ENCODE assay signal across 9 cellular contexts in the genomic region with DNA sequence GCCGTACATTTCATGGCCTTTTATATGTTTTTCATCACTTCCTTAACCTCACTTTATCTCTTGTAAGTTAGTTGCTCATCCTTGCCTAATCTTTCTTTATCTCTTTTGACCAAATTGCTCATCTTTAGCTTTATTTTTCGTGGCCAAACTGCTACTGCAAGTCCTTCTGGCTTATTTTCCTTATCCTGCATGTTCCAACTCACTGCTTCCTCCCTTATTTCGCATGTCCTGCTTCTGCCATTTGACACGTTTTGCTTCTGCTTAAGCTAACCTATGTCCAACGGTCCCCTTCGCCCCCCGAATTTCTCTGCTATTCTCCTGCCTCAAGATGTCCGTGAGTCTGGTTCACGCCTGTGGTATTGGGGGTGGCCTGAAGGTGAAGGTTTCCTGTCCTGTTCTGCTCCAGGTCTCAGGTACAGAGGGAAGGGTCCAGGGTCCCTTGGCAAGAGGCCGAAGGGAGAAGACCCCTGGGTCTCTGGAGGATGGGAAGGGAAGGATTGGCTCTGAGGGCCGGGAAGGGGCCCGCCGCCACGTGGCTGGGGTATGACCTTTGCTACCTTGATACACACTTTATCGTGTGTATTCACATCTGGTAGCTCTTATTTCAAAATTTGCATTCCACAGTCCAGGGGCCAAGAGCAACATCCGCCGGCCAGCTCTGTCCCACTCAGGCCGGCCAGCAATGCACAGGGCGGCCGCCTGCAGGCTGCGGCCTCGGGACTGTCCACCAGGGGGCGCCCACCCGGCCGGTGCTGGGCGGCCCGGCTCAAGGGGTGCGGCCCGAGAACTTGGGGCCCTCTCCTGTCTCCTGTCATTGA. TPM values are rescaled to one million over a fixed set of nuclear protein-coding genes. Genes with fewer than 3 reads are reported as not detected.
DNase-seq lines count a peak whose midpoint lies in the region; ATAC-seq and TF ChIP-seq lines count a peak whose summit lies in the region.
"Had no signal": no experiment of that assay in that cellular context is flagged by ENCODE, and none has a peak within 500 bp of the region (broad histone marks: within the 10 kb centered on the region; RNA-seq: fewer than 3 reads in every experiment).

No MANE protein-coding gene starts in this region.

- CTCF ChIA-PET in activated CD8-positive, alpha-beta T cell treated with anti-CD3 and anti-CD28 coated beads, Interleukin-2, amount 10 ng/mL, durations not matched to agents 7 days and 5 days (lab: Charles Lee): interaction anchor here (0.7 to 4.0 kb wide), 20 partner anchors 9 to 380 kb away, joined by 3 to 75 read pairs (median 6); partner anchors contain the start of genes KMT5C, NAT14, ZNF628 and ZNF865

- no peak overlapping the region for H3K4me3 ChIP-seq in MG63

- peak; percentile 89 for ATAC-seq in activated CD8-positive, alpha-beta T cell treated with anti-CD3 and anti-CD28 coated beads, Interleukin-2, amount 10 ng/mL, durations not matched to agents 7 days and 5 days
- ATAC-seq in HG03135 (IDR thresholded peaks at IDR 0.05; ENCODE audit: unreplicated experiment): no peak

- peaks cover 3% of the 10 kb centered on the region; the same call in 1 of the 2 replicates for H3K36me3 ChIP-seq in MG63

- H3K36me3 Mint-ChIP-seq in activated CD8-positive, alpha-beta T cell treated with anti-CD3 and anti-CD28 coated beads, Interleukin-2, amount 10 ng/mL, durations not matched to agents 7 days and 5 days (ENCODE audit: low read depth): no peaks in the 10 kb centered on the region
- no peaks in the 10 kb centered on the region for H3K36me3 Mint-ChIP-seq in endothelial cell (ENCODE audit: low read depth, unreplicated experiment)
- H3K36me3 Mint-ChIP-seq in nephron (ENCODE audit: low read depth): no peaks in the 10 kb centered on the region

- H3K4me1 Mint-ChIP-seq in activated CD8-positive, alpha-beta T cell treated with anti-CD3 and anti-CD28 coated beads, Interleukin-2, amount 10 ng/mL, durations not matched to agents 7 days and 5 days (ENCODE audit: low read depth): peaks cover 3% of the 10 kb centered on the region
- H3K4me1 Mint-ChIP-seq in endothelial cell (ENCODE audit: unreplicated experiment): no peaks in the 10 kb centered on the region
- peaks cover 11% of the 10 kb centered on the region for H3K4me1 Mint-ChIP-seq in nephron

- DNase-seq in NOMO-1 (lab: John Stamatoyannopoulos, UW; ENCODE audit: unreplicated experiment in 2 of 2) (peak; percentile 26 to 28), NOMO-1 treated with dmso at 0.1 percent for 144 hours (lab: John Stamatoyannopoulos, UW; ENCODE audit: unreplicated experiment) (no peak), MG63 (peak; percentile 75), endothelial cell (ENCODE audit: low spot score) (peak; percentile 78), superior temporal gyrus (ENCODE audit: extremely low spot score) (peak; percentile 44)
- peak; percentile 71 for DNase-seq in activated CD8-positive, alpha-beta T cell treated with anti-CD3 and anti-CD28 coated beads, Interleukin-2, amount 10 ng/mL, durations not matched to agents 7 days and 5 days

- no peaks in the 10 kb centered on the region for H3K27me3 Mint-ChIP-seq in activated CD8-positive, alpha-beta T cell treated with anti-CD3 and anti-CD28 coated beads, Interleukin-2, amount 10 ng/mL, durations not matched to agents 7 days and 5 days (ENCODE audit: low read depth)
- H3K27me3 Mint-ChIP-seq in endothelial cell (ENCODE audit: unreplicated experiment) (peaks cover 12% of the 10 kb centered on the region), nephron (ENCODE audit: low read depth) (no peaks in the 10 kb centered on the region)

- TF ChIP-seq CTCF in endothelial cell (IDR thresholded peaks at IDR 0.05; ENCODE audit: unreplicated experiment): peak; percentile 100
- TF ChIP-seq CTCF in nephron (IDR thresholded peaks at IDR 0.05; ENCODE audit: unreplicated experiment in 3 of 3): peak; percentile 98 to 99 (median 98)

- POLR2A ChIA-PET in activated CD8-positive, alpha-beta T cell treated with anti-CD3 and anti-CD28 coated beads, Interleukin-2, amount 10 ng/mL, durations not matched to agents 7 days and 5 days (lab: Charles Lee): interaction anchor here (0.6 to 1.2 kb wide), 2 partner anchors 9 kb away, joined by 3 to 4 read pairs; partner anchors contain the start of gene ZNF628

- H3K9me3 ChIP-seq in MG63: no peaks in the 10 kb centered on the region

- no peak overlapping the region for H3K4me3 Mint-ChIP-seq in activated CD8-positive, alpha-beta T cell treated with anti-CD3 and anti-CD28 coated beads, Interleukin-2, amount 10 ng/mL, durations not matched to agents 7 days and 5 days
- H3K4me3 Mint-ChIP-seq in endothelial cell (ENCODE audit: unreplicated experiment): peak overlapping the region; percentile 70
- H3K4me3 Mint-ChIP-seq in nephron: peak overlapping the region; percentile 8 to 47 (median 27)

- no peak overlapping the region for H3K27ac Mint-ChIP-seq in activated CD8-positive, alpha-beta T cell treated with anti-CD3 and anti-CD28 coated beads, Interleukin-2, amount 10 ng/mL, durations not matched to agents 7 days and 5 days
- H3K27ac Mint-ChIP-seq in endothelial cell (ENCODE audit: unreplicated experiment) (no peak overlapping the region), nephron (peak overlapping the region in 2 of 3 experiments; percentile 43 to 47)

- H3K9me3 Mint-ChIP-seq in activated CD8-positive, alpha-beta T cell treated with anti-CD3 and anti-CD28 coated beads, Interleukin-2, amount 10 ng/mL, durations not matched to agents 7 days and 5 days (ENCODE audit: insufficient read depth): no peaks in the 10 kb centered on the region
- no peaks in the 10 kb centered on the region for H3K9me3 Mint-ChIP-seq in endothelial cell (ENCODE audit: unreplicated experiment)
- H3K9me3 Mint-ChIP-seq in nephron: no peaks in the 10 kb centered on the region

- no peaks in the 10 kb centered on the region for H3K27me3 ChIP-seq in MG63

RNA-seq across cellular contexts. Expression of gene C19orf85, which starts 2.9 kb away (rescaled TPM):
- not detected in 2 replicates for total RNA-seq in MG63 (2014; rRNA removed; shearing (Covaris generic); ENCODE audit: low replicate concordance)
- total RNA-seq in activated CD8-positive, alpha-beta T cell treated with anti-CD3 and anti-CD28 coated beads, Interleukin-2, amount 10 ng/mL, durations not matched to agents 7 days and 5 days: not detected
- total RNA-seq in endothelial cell (ENCODE audit: unreplicated experiment): not detected
- total RNA-seq: frontal cortex had no signal

RNA-seq across cellular contexts. Expression of gene ISOC2, which starts 6.0 kb away (rescaled TPM):
- 149 and 180 TPM in 2 replicates for total RNA-seq in MG63 (2014; rRNA removed; shearing (Covaris generic); ENCODE audit: low replicate concordance)
- 10 to 100 TPM; 31.9 to 32.1 TPM for total RNA-seq in activated CD8-positive, alpha-beta T cell treated with anti-CD3 and anti-CD28 coated beads, Interleukin-2, amount 10 ng/mL, durations not matched to agents 7 days and 5 days
- total RNA-seq in endothelial cell (ENCODE audit: unreplicated experiment): 20.2 TPM

RNA-seq across cellular contexts. Expression of gene ZNF628, which starts 9.0 kb away (rescaled TPM):
- 3.1 and 4.0 TPM in 2 replicates for total RNA-seq in MG63 (2014; rRNA removed; shearing (Covaris generic); ENCODE audit: low replicate concordance)
- 10 to 100 TPM; 10.2 to 11.6 TPM for total RNA-seq in activated CD8-positive, alpha-beta T cell treated with anti-CD3 and anti-CD28 coated beads, Interleukin-2, amount 10 ng/mL, durations not matched to agents 7 days and 5 days
- total RNA-seq in endothelial cell (ENCODE audit: unreplicated experiment): 8.7 TPM

RNA-seq across cellular contexts. Expression of gene NAT14, which starts 17.5 kb away (rescaled TPM):
- 19.7 and 35.1 TPM in 2 replicates for total RNA-seq in MG63 (2014; rRNA removed; shearing (Covaris generic); ENCODE audit: low replicate concordance)
- 10 to 100 TPM; 16.2 to 16.4 TPM for total RNA-seq in activated CD8-positive, alpha-beta T cell treated with anti-CD3 and anti-CD28 coated beads, Interleukin-2, amount 10 ng/mL, durations not matched to agents 7 days and 5 days
- total RNA-seq in endothelial cell (ENCODE audit: unreplicated experiment): 37.7 TPM

RNA-seq across cellular contexts. Expression of gene SSC5D, which starts 20.8 kb away (rescaled TPM):
- 1.4 TPM in 1 of 2 replicates, not detected in the other for total RNA-seq in MG63 (2014; rRNA removed; shearing (Covaris generic); ENCODE audit: low replicate concordance)
- total RNA-seq in activated CD8-positive, alpha-beta T cell treated with anti-CD3 and anti-CD28 coated beads, Interleukin-2, amount 10 ng/mL, durations not matched to agents 7 days and 5 days: under 1 TPM; 0.50 to 0.55 TPM
- total RNA-seq in endothelial cell (ENCODE audit: unreplicated experiment): 0.95 TPM

Comparison
In these comparisons a context has a peak if more than half of its experiments do, and no peak if none do; other contexts are left out.
1. H3K27ac Mint-ChIP-seq: peak in nephron (2 of 3); none in activated CD8-positive, alpha-beta T cell treated with anti-CD3 and anti-CD28 coated beads, Interleukin-2, amount 10 ng/mL, durations not matched to agents 7 days and 5 days (single experiment) and endothelial cell (single experiment).